14 cellular contexts compared by ENCODE assay signal in the genomic region with DNA sequence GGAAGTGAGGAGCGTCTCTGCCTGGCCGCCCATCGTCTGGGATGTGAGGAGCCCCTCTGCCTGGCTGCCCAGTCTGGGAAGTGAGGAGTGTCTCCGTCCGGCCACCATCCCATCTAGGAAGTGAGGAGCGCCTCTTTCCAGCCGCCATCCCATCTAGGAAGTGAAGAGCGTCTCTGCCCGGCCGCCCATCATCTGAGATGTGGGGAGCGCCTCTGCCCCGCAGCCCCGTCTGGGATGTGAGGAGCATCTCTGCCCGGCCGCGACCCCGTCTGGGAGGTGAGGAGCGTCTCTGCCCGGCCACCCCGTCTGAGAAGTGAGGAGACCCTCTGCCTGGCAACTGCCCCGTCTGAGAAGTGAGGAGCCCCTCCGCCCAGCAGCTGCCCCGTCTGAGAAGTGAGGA. TPM values are rescaled to one million over a fixed set of nuclear protein-coding genes. Genes with fewer than 3 reads are reported as not detected.
"Had no signal": no experiment of that assay in that cellular context is flagged by ENCODE, and none has a peak within 500 bp of the region (broad histone marks: within the 10 kb centered on the region; RNA-seq: fewer than 3 reads in every experiment).

No MANE protein-coding gene starts in this region.

RNA-seq across cellular contexts. Expression of a gene that starts 39.0 kb away (rescaled TPM):
- total RNA-seq: activated B cell treated with CpG ODN at 0.5 μM for 24 hours; activated CD4-positive, alpha-beta memory T cell treated with anti-CD3 and anti-CD28 coated beads for 36 hours; activated CD4-positive, alpha-beta memory T cell treated with anti-CD3 and anti-CD28 coated beads, Interleukin-2, amount 10 ng/mL, durations not matched to agents 7 days and 5 days; activated CD4-positive, alpha-beta T cell treated with anti-CD3 and anti-CD28 coated beads for 36 hours; activated CD4-positive, alpha-beta T cell treated with anti-CD3 and anti-CD28 coated beads, Interleukin-2, amount 10 ng/mL, durations not matched to agents 24 days and 14 days; activated CD4-positive, alpha-beta T cell treated with anti-CD3 and anti-CD28 coated beads, Interleukin-2, amount 10 ng/mL, durations not matched to agents 7 days and 5 days; activated CD8-positive, alpha-beta memory T cell treated with anti-CD3 and anti-CD28 coated beads for 36 hours; activated CD8-positive, alpha-beta memory T cell treated with anti-CD3 and anti-CD28 coated beads, Interleukin-2, amount 10 ng/mL, durations not matched to agents 7 days and 5 days; activated CD8-positive, alpha-beta T cell treated with anti-CD3 and anti-CD28 coated beads for 36 hours; activated CD8-positive, alpha-beta T cell treated with anti-CD3 and anti-CD28 coated beads, Interleukin-2, amount 10 ng/mL, durations not matched to agents 7 days and 5 days; T-cell; T-helper 1 cell treated with Interleukin-12 subunit alpha and Interleukin-12 subunit beta and Interleukin-4 antibody, amounts not matched to agents 30 ng/mL and 1 ng/mL, for 36 hours; T-helper 17 cell; T-helper 2 cell treated with Interferon-gamma antibody and Interleukin-4, amounts not matched to agents 100 ng/mL and 5 ng/mL, for 36 hours had no signal
